ENCODE assay signal across 32 cellular contexts in the genomic region with DNA sequence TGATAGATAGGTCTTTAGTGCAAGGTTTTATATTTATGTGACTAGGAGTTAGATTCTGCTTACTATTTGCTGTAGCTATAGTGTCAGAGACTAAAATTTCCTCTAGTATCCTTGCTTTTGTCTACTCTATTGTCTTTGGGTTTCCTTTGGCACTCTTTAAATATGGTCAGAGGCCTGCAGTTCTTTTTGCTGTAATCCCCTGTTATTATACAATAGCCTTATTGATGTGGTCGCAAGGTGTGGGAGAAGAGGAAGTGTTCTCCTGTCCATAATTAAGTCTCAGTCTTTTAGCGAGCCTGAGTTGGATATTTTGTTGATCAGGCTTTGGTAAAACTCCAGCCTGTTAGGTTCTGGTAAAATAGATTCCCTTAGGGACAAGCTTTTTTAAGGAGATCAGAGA. TPM values are rescaled to one million over a fixed set of nuclear protein-coding genes. Genes with fewer than 3 reads are reported as not detected.
A peak's percentile ranks its signal among the peaks of the same experiment; 100 is the strongest.
DNase-seq lines count a peak whose midpoint lies in the region; ATAC-seq, FAIRE-seq and TF ChIP-seq lines count a peak whose summit lies in the region.
"Had no signal": no experiment of that assay in that cellular context is flagged by ENCODE, and none has a peak within 500 bp of the region (broad histone marks: within the 10 kb centered on the region; RNA-seq: fewer than 3 reads in every experiment).

No MANE protein-coding gene starts in this region.

- H3K9me2 ChIP-seq in Karpas-422 (replicated peaks; ENCODE audit: insufficient read depth, low read length): no peaks in the 10 kb centered on the region

- no TSS peak for BruUV-seq in Calu3 (replicated peaks; lab: Mats Ljungman, UMichigan)
- no TSS peak for BruUV-seq in GM12878 (replicated peaks; lab: Mats Ljungman, UMichigan)

- H2AFZ ChIP-seq in GM12878 (ENCODE audit: control insufficient read depth, low read depth, low read length) (no peak overlapping the region), Karpas-422 (ENCODE audit: low read length) (no peak overlapping the region)

- no peak for ATAC-seq in GM12878
- ATAC-seq in GM18858 (IDR thresholded peaks at IDR 0.05; ENCODE audit: unreplicated experiment): no peak
- ATAC-seq: activated CD8-positive, alpha-beta memory T cell treated with anti-CD3 and anti-CD28 coated beads, Interleukin-2, amount 10 ng/mL, durations not matched to agents 7 days and 5 days; activated T-cell treated with anti-CD3 and anti-CD28 coated beads, Interleukin-2, amount 50 U/mL, for 72 hours; left lobe of liver; naive thymus-derived CD4-positive, alpha-beta T cell had no signal

- SMC1A ChIA-PET in GM12878 (lab: Charles Lee; ENCODE audit: uncharacterized antibody, unreplicated experiment): interaction anchor here (0.7 to 4.0 kb wide), 6 partner anchors 12 to 35 kb away, joined by 3 to 17 read pairs (median 6); a partner anchor contains a TSS

- in situ Hi-C loops in GM12878 (cut with MboI): no loop called here

- CTCF ChIA-PET in Calu3 (lab: Charles Lee) (interaction anchor here (0.7 to 1.1 kb wide), 2 partner anchors 25 to 75 kb away, joined by 4 read pairs; no protein-coding TSS in a partner anchor), GM12878 (lab: Yijun Ruan, JAX) (interaction anchor here (0.7 to 4.1 kb wide), 8 partner anchors 9 to 87 kb away, joined by 3 to 21 read pairs (median 4); no protein-coding TSS in a partner anchor)

- H3K27me3 Mint-ChIP-seq in Calu3 (ENCODE audit: unreplicated experiment) (no peaks in the 10 kb centered on the region), progenitor cell of endocrine pancreas (no peaks in the 10 kb centered on the region)
- no peaks in the 10 kb centered on the region for H3K27me3 Mint-ChIP-seq in activated T-cell treated with anti-CD3 and anti-CD28 coated beads, Interleukin-2, amount 50 U/mL, for 24 hours
- H3K27me3 Mint-ChIP-seq: activated CD8-positive, alpha-beta memory T cell treated with anti-CD3 and anti-CD28 coated beads, Interleukin-2, amount 10 ng/mL, durations not matched to agents 7 days and 5 days; brain; naive thymus-derived CD4-positive, alpha-beta T cell; type B pancreatic cell had no signal

- H3K4me1 ChIP-seq in GM12878 (ENCODE audit: control insufficient read depth, insufficient read depth, low read length) (no peaks in the 10 kb centered on the region), esophagus muscularis mucosa (peaks cover 14 to 54% (median 48%) of the 10 kb centered on the region in 4 donors), Karpas-422 (ENCODE audit: low read length) (no peaks in the 10 kb centered on the region)

- H3K9me3 Mint-ChIP-seq in Calu3 (ENCODE audit: low read depth, unreplicated experiment): no peaks in the 10 kb centered on the region
- peaks cover 7% of the 10 kb centered on the region for H3K9me3 Mint-ChIP-seq in progenitor cell of endocrine pancreas (ENCODE audit: low read depth)
- peaks cover 4% of the 10 kb centered on the region for H3K9me3 Mint-ChIP-seq in activated T-cell treated with anti-CD3 and anti-CD28 coated beads, Interleukin-2, amount 50 U/mL, for 24 hours
- H3K9me3 Mint-ChIP-seq: HFFc6 had no signal

- H3K4me1 Mint-ChIP-seq in Calu3 (ENCODE audit: low read depth, unreplicated experiment) (peaks cover 52% of the 10 kb centered on the region), progenitor cell of endocrine pancreas (ENCODE audit: low read depth) (peaks cover 23% of the 10 kb centered on the region)
- no peaks in the 10 kb centered on the region for H3K4me1 Mint-ChIP-seq in activated T-cell treated with anti-CD3 and anti-CD28 coated beads, Interleukin-2, amount 50 U/mL, for 24 hours (ENCODE audit: low read depth)
- H3K4me1 Mint-ChIP-seq: activated CD8-positive, alpha-beta memory T cell treated with anti-CD3 and anti-CD28 coated beads, Interleukin-2, amount 10 ng/mL, durations not matched to agents 7 days and 5 days; naive thymus-derived CD4-positive, alpha-beta T cell had no signal

- no peak overlapping the region for H3K4me3 ChIP-seq in GM12878
- H3K4me3 ChIP-seq in esophagus muscularis mucosa: no peak overlapping the region
- no peak overlapping the region for H3K4me3 ChIP-seq in Karpas-422 (ENCODE audit: low read length)
- H3K4me3 ChIP-seq: BLaER1 treated with 17β-estradiol and CSF1 and Interleukin-3, amounts not matched to agents 10 nM and 100 nM had no signal

- H3K36me3 ChIP-seq in GM12878 (ENCODE audit: control insufficient read depth in 2 of 2, insufficient read depth in 2 of 2, low read length in 1 of 2) (no peaks in the 10 kb centered on the region), esophagus muscularis mucosa (no peaks in the 10 kb centered on the region), Karpas-422 (ENCODE audit: insufficient read depth, low read length) (no peaks in the 10 kb centered on the region)
- H3K36me3 ChIP-seq: BLaER1 treated with 17β-estradiol and CSF1 and Interleukin-3, amounts not matched to agents 10 nM and 100 nM had no signal

- H3K27ac Mint-ChIP-seq in Calu3 (ENCODE audit: unreplicated experiment) (peak overlapping the region; percentile 94), progenitor cell of endocrine pancreas (peak overlapping the region; percentile 76)
- no peak overlapping the region for H3K27ac Mint-ChIP-seq in activated T-cell treated with anti-CD3 and anti-CD28 coated beads, Interleukin-2, amount 50 U/mL, for 24 hours
- H3K27ac Mint-ChIP-seq: activated CD8-positive, alpha-beta memory T cell treated with anti-CD3 and anti-CD28 coated beads, Interleukin-2, amount 10 ng/mL, durations not matched to agents 7 days and 5 days; activated T-cell treated with anti-CD3 and anti-CD28 coated beads, Interleukin-2, amount 50 U/mL, for 72 hours; HFFc6; naive thymus-derived CD4-positive, alpha-beta T cell; type B pancreatic cell had no signal

- FAIRE-seq in GM12878 (lab: Jason Lieb, UNC): no peak
- FAIRE-seq: small intestine had no signal

- TF ChIP-seq CTCF in Calu3 (IDR thresholded peaks at IDR 0.05; ENCODE audit: unreplicated experiment): no peak
- no peak for TF ChIP-seq CTCF in GM12878 (IDR thresholded peaks at IDR 0.05 in 2 of 3, conservative IDR thresholded peaks at IDR 0.05 in 1 of 3; ENCODE audit: control insufficient read depth in 2 of 3, extremely low read depth in 1 of 3, insufficient read depth in 1 of 3, low read depth in 3 of 3, low read length in 3 of 3)
- TF ChIP-seq CTCF in esophagus muscularis mucosa (IDR thresholded peaks at IDR 0.05): no peak
- TF ChIP-seq CTCF in progenitor cell of endocrine pancreas (IDR thresholded peaks at IDR 0.05; ENCODE audit: unreplicated experiment): no peak

- H3K79me2 ChIP-seq in GM12878 (ENCODE audit: control insufficient read depth, insufficient read depth, low read length) (no peaks in the 10 kb centered on the region), Karpas-422 (ENCODE audit: low read length) (no peaks in the 10 kb centered on the region)

- no peak overlapping the region for H3K27ac ChIP-seq in GM12878 (ENCODE audit: control insufficient read depth, insufficient read depth)
- peak overlapping the region; percentile 64 to 78 (median 64) for H3K27ac ChIP-seq in esophagus muscularis mucosa (replicated peaks in 1 of 4)
- H3K27ac ChIP-seq in Karpas-422 (ENCODE audit: low read length): no peak overlapping the region
- H3K27ac ChIP-seq: BLaER1 treated with 17β-estradiol and CSF1 and Interleukin-3, amounts not matched to agents 10 nM and 100 nM had no signal

- TF ChIP-seq POLR2A in GM12878 (IDR thresholded peaks at IDR 0.05; ENCODE audit: low read depth, low read length) (no peak), esophagus muscularis mucosa (IDR thresholded peaks at IDR 0.05; ENCODE audit: low read depth) (no peak)

- DNase-seq in Calu3 (no peak), GM12878 (ENCODE audit: low read depth, low spot score) (no peak), esophagus muscularis mucosa (ENCODE audit: extremely low spot score) (no peak), progenitor cell of endocrine pancreas (ENCODE audit: low spot score, unreplicated experiment) (no peak), Karpas-422 (no peak), mesenteric fat pad (ENCODE audit: low spot score) (no peak)
- no peak for DNase-seq in activated T-cell treated with anti-CD3 and anti-CD28 coated beads, Interleukin-2, amount 50 U/mL, for 24 hours
- DNase-seq: activated CD8-positive, alpha-beta memory T cell treated with anti-CD3 and anti-CD28 coated beads, Interleukin-2, amount 10 ng/mL, durations not matched to agents 7 days and 5 days; activated naive CD4-positive, alpha-beta T cell treated with Interleukin-2 at 50 U/mL for 16 hours; activated T-cell treated with anti-CD3 and anti-CD28 coated beads, Interleukin-2, amount 50 U/mL, for 72 hours; DMS79 treated with DMSO at 0.1 percent for 48 hours; effector CD4-positive, alpha-beta T cell; erythroblast; foreskin melanocyte; GF-D8; HFFc6; hippocampal formation; Kasumi-1; MV-4-11; naive thymus-derived CD4-positive, alpha-beta T cell; NCI-H1436 treated with DMSO at 0.1 percent for 48 hours; NCI-H2171; NCI-H524; SHP77; small intestine; stimulated activated CD4-positive, alpha-beta T cell treated with anti-CD3 and anti-CD28 coated beads, Interleukin-1b, Interleukin-23, amount 100 ng/mL, for 48 hours; T1000 had no signal

- H4K20me1 ChIP-seq in GM12878 (ENCODE audit: control insufficient read depth, insufficient read depth): no peaks in the 10 kb centered on the region
- H4K20me1 ChIP-seq in Karpas-422 (ENCODE audit: insufficient read depth, low read depth, low read length): no peaks in the 10 kb centered on the region
- H4K20me1 ChIP-seq: BLaER1 treated with 17β-estradiol and CSF1 and Interleukin-3, amounts not matched to agents 10 nM and 100 nM had no signal

- H3K27me3 ChIP-seq in GM12878 (replicated peaks in 1 of 2; ENCODE audit: control insufficient read depth in 2 of 2, insufficient read depth in 2 of 2, low read length in 1 of 2) (no peaks in the 10 kb centered on the region), esophagus muscularis mucosa (no peaks in the 10 kb centered on the region), Karpas-422 (ENCODE audit: low read length) (no peaks in the 10 kb centered on the region)
- H3K27me3 ChIP-seq: BLaER1 treated with 17β-estradiol and CSF1 and Interleukin-3, amounts not matched to agents 10 nM and 100 nM had no signal

- H3K4me2 ChIP-seq in GM12878 (ENCODE audit: control insufficient read depth, insufficient read depth) (no peak overlapping the region), Karpas-422 (ENCODE audit: low read depth, low read length, poor library complexity, severe bottlenecking) (no peak overlapping the region)
- H3K4me2 ChIP-seq: BLaER1 treated with 17β-estradiol and CSF1 and Interleukin-3, amounts not matched to agents 10 nM and 100 nM had no signal

- no peaks in the 10 kb centered on the region for H3K9me3 ChIP-seq in GM12878 (replicated peaks; ENCODE audit: control insufficient read depth, insufficient read depth, low read length)
- no peaks in the 10 kb centered on the region for H3K9me3 ChIP-seq in esophagus muscularis mucosa
- no peaks in the 10 kb centered on the region for H3K9me3 ChIP-seq in Karpas-422 (ENCODE audit: low read length)
- H3K9me3 ChIP-seq: BLaER1 treated with 17β-estradiol and CSF1 and Interleukin-3, amounts not matched to agents 10 nM and 100 nM had no signal

- TF ChIP-seq RAD21 in GM12878 (IDR thresholded peaks at IDR 0.05; ENCODE audit: insufficient read depth, low read depth, low read length): no peak

- intact Hi-C loops in Calu3 (cut with micrococcal nuclease; ENCODE audit: unreplicated experiment) (no loop called here), GM12878 (cut with micrococcal nuclease; ENCODE audit: unreplicated experiment) (no loop called here), esophagus muscularis mucosa (cut with DNase I) (no loop called here)

- RAD21 ChIA-PET in GM12878 (lab: Charles Lee; ENCODE audit: unreplicated experiment): interaction anchor here (1.2 to 1.8 kb wide), 6 partner anchors 8 to 280 kb away, joined by 3 to 7 read pairs (median 4); no protein-coding TSS in a partner anchor

- H3K36me3 Mint-ChIP-seq in Calu3 (ENCODE audit: insufficient read depth, unreplicated experiment) (peaks cover 36% of the 10 kb centered on the region), progenitor cell of endocrine pancreas (ENCODE audit: insufficient read depth) (peaks cover 2% of the 10 kb centered on the region)
- H3K36me3 Mint-ChIP-seq in activated T-cell treated with anti-CD3 and anti-CD28 coated beads, Interleukin-2, amount 50 U/mL, for 24 hours (ENCODE audit: low read depth): no peaks in the 10 kb centered on the region
- H3K36me3 Mint-ChIP-seq: activated CD8-positive, alpha-beta memory T cell treated with anti-CD3 and anti-CD28 coated beads, Interleukin-2, amount 10 ng/mL, durations not matched to agents 7 days and 5 days; naive thymus-derived CD4-positive, alpha-beta T cell had no signal

- TF ChIP-seq EP300 in GM12878 (IDR thresholded peaks at IDR 0.05; ENCODE audit: borderline replicate concordance in 1 of 2, control insufficient read depth in 1 of 2, low read depth in 2 of 2, low read length in 2 of 2) (no peak), esophagus muscularis mucosa (IDR thresholded peaks at IDR 0.05) (no peak)

- POLR2A ChIA-PET in GM12878 (lab: Charles Lee): no interaction called here

- H3K4me3 Mint-ChIP-seq in Calu3 (ENCODE audit: low read depth, unreplicated experiment): peak overlapping the region; percentile 7
- H3K4me3 Mint-ChIP-seq in progenitor cell of endocrine pancreas (ENCODE audit: low read depth): no peak overlapping the region
- no peak overlapping the region for H3K4me3 Mint-ChIP-seq in activated T-cell treated with anti-CD3 and anti-CD28 coated beads, Interleukin-2, amount 50 U/mL, for 24 hours
- H3K4me3 Mint-ChIP-seq: activated CD8-positive, alpha-beta memory T cell treated with anti-CD3 and anti-CD28 coated beads, Interleukin-2, amount 10 ng/mL, durations not matched to agents 7 days and 5 days; activated T-cell treated with anti-CD3 and anti-CD28 coated beads, Interleukin-2, amount 50 U/mL, for 72 hours; brain; HFFc6; naive thymus-derived CD4-positive, alpha-beta T cell; type B pancreatic cell had no signal

- H3K9ac ChIP-seq in GM12878 (ENCODE audit: control insufficient read depth, insufficient read depth, low read length): no peak overlapping the region
- H3K9ac ChIP-seq in Karpas-422 (ENCODE audit: low read length): no peak overlapping the region
- H3K9ac ChIP-seq: BLaER1 treated with 17β-estradiol and CSF1 and Interleukin-3, amounts not matched to agents 10 nM and 100 nM had no signal

- WGBS in GM12878 (ENCODE audit: insufficient coverage, insufficient replicate concordance, low lambda C conversion rate, missing lambda C conversion rate): 0% methylated on average over 2 of the region's 2 CpGs
- 72% methylated on average over 2 of the region's 2 CpGs for WGBS in esophagus muscularis mucosa

RNA-seq across cellular contexts. Expression of a gene that starts 34.9 kb away (rescaled TPM):
- total RNA-seq in Calu3 (2022) (48.7 and 52.7 TPM in 2 replicates), GM12878 (2014; rRNA removed) (0.38 and 0.68 TPM in 2 replicates), GM12878 (2014; rRNA removed; fragmentation: Illumina TruSeq; extraction: Trizol) (0.92 and 0.98 TPM in 2 replicates), GM12878 (2021) (0.58 and 0.80 TPM in 2 replicates), esophagus muscularis mucosa (10 to 100 TPM; 11.4 to 28.8 (median 23.9) TPM), progenitor cell of endocrine pancreas (11.0 and 11.4 TPM in 2 replicates), mesenteric fat pad (21.7 TPM)
- total RNA-seq in GM12878 (2013; cell fraction: nucleolus; rRNA removed): 1.7 and 3.1 TPM in 2 replicates
- polyA plus RNA-seq in GM12878 (2011; ENCODE audit: low read depth): not detected
- polyA plus RNA-seq in GM12878 (2011; rRNA removed) (3.7 and 4.3 TPM in 2 replicates), GM12878 (2014; fragmentation: Illumina TruSeq; extraction: Trizol) (0.47 and 1.6 TPM in 2 replicates), GM12878 (2014; fragmentation: Nextera tagmentation; extraction: Ambion mirVana) (under 1 TPM; 0.19 to 0.20 TPM), GM12878 (2014; rRNA removed) (0.79 and 0.93 TPM in 2 replicates), GM12878 (2016; fragmentation: Nextera tagmentation; extraction: Ambion mirVana) (under 1 TPM; 0.20 to 0.71 TPM)
- polyA plus RNA-seq in GM12878 (2011; cell fraction: cytosol; rRNA removed): 2.2 TPM in 2 replicates
- 2.8 and 3.5 TPM in 2 replicates for polyA plus RNA-seq in GM12878 (2011; cell fraction: nucleus; rRNA removed)
- polyA plus RNA-seq in GM12878 (2012): not detected in 2 replicates
- 3.5 and 4.3 TPM in 2 replicates for polyA minus RNA-seq in GM12878 (2011; rRNA and poly(A)+ RNA removed)
- 1.7 and 2.5 TPM in 2 replicates for polyA minus RNA-seq in GM12878 (2011; cell fraction: cytosol; rRNA and poly(A)+ RNA removed)
- polyA minus RNA-seq in GM12878 (2011; cell fraction: nucleus; rRNA and poly(A)+ RNA removed): 3.0 and 4.7 TPM in 2 replicates
- not detected in 2 replicates for total RNA-seq in Karpas-422 (2014; rRNA removed; shearing (Covaris generic); ENCODE audit: low replicate concordance)
- total RNA-seq: activated CD8-positive, alpha-beta memory T cell treated with anti-CD3 and anti-CD28 coated beads, Interleukin-2, amount 10 ng/mL, durations not matched to agents 7 days and 5 days; activated T-cell treated with anti-CD3 and anti-CD28 coated beads, Interleukin-2, amount 50 U/mL, for 72 hours; naive thymus-derived CD4-positive, alpha-beta T cell had no signal
- polyA plus RNA-seq: naive thymus-derived CD4-positive, alpha-beta T cell had no signal

Comparison
In these comparisons a context has a peak if more than half of its experiments do, and no peak if none do; other contexts are left out.
1. H3K27ac ChIP-seq: peak in esophagus muscularis mucosa (4 of 4); none in GM12878 (single experiment) and Karpas-422 (single experiment).